ENCODE assay signal across 17 cellular contexts in genomic region chr13:97951376-97951775, GRCh38. TPM values are rescaled to one million over a fixed set of nuclear protein-coding genes. Genes with fewer than 3 reads are reported as not detected.
DNase-seq lines count a peak whose midpoint lies in the region; ATAC-seq and TF ChIP-seq lines count a peak whose summit lies in the region.
"Had no signal": no experiment of that assay in that cellular context is flagged by ENCODE, and none has a peak within 500 bp of the region (broad histone marks: within the 10 kb centered on the region; RNA-seq: fewer than 3 reads in every experiment).

No MANE protein-coding gene starts in this region.

- ATAC-seq in Right ventricle myocardium superior (ENCODE audit: poor library complexity): no peak
- ATAC-seq: CD8-positive, alpha-beta T cell; GM12878 had no signal

- H3K9me3 ChIP-seq in DOHH2 (ENCODE audit: control insufficient read depth, insufficient read depth, low read length) (no peaks in the 10 kb centered on the region; the same call in 1 of the 2 replicates), OCI-LY7 (ENCODE audit: low read length) (no peaks in the 10 kb centered on the region), vagina (no peaks in the 10 kb centered on the region)

- peak overlapping the region; percentile 51 for H3K4me2 ChIP-seq in DOHH2 (ENCODE audit: low read length)
- H3K4me2 ChIP-seq in OCI-LY7 (ENCODE audit: low read length): no peak overlapping the region
- H3K4me2 ChIP-seq: BLaER1 treated with 17β-estradiol and CSF1 and Interleukin-3, amounts not matched to agents 10 nM and 100 nM had no signal

- intact Hi-C loops in OCI-LY7 (cut with micrococcal nuclease; ENCODE audit: unreplicated experiment) (loop anchor here (10.0 kb wide), 1 partner anchor 517 kb away; the partner anchor contains the start of gene RAP2A), vagina (cut with DNase I) (no loop called here), Right ventricle myocardium superior (cut with DNase I) (no loop called here)

- no peak for DNase-seq in OCI-LY7 (ENCODE audit: low spot score)
- DNase-seq in NK-92 treated with Interleukin-12 subunit alpha and Interleukin-12 subunit beta, amount 100 ng/mL, for 24 hours (lab: John Stamatoyannopoulos, UW): no peak
- no peak for DNase-seq in vagina (ENCODE audit: extremely low spot score in 2 of 2)
- DNase-seq in Right ventricle myocardium superior: no peak
- DNase-seq: 8988T; AML-193; Caco-2; Calu3; CD4-positive, alpha-beta T cell; CD8-positive, alpha-beta T cell; DMS79 treated with DMSO at 0.1 percent for 48 hours; EL; GDM1 had no signal

- H3K4me1 ChIP-seq in DOHH2 (ENCODE audit: control insufficient read depth, low read length) (peaks cover 56% of the 10 kb centered on the region), OCI-LY7 (ENCODE audit: insufficient read depth, low read length, poor library complexity, severe bottlenecking) (peaks cover 46% of the 10 kb centered on the region), vagina (no peaks in the 10 kb centered on the region)
- H3K4me1 ChIP-seq: Caco-2 had no signal

- BruUV-seq in OCI-LY7 (replicated peaks; lab: Mats Ljungman, UMichigan): no TSS peak

- H3K79me2 ChIP-seq in DOHH2 (ENCODE audit: control insufficient read depth, low read length) (no peaks in the 10 kb centered on the region), OCI-LY7 (ENCODE audit: insufficient read depth, low read depth, low read length) (no peaks in the 10 kb centered on the region)

- CTCF ChIA-PET in OCI-LY7 (lab: Charles Lee; ENCODE audit: unreplicated experiment): interaction anchor here (0.6 kb wide), 1 partner anchor 495 kb away, joined by 3 read pairs; no protein-coding TSS in a partner anchor

- H3K27ac ChIP-seq in DOHH2 (ENCODE audit: low read depth, low read length) (no peak overlapping the region), OCI-LY7 (ENCODE audit: low read depth, low read length, poor library complexity, severe bottlenecking) (peak overlapping the region; percentile 39), vagina (no peak overlapping the region)
- H3K27ac ChIP-seq: BLaER1 treated with 17β-estradiol and CSF1 and Interleukin-3, amounts not matched to agents 10 nM and 100 nM; C4-2B had no signal

- POLR2A ChIA-PET in OCI-LY7 (lab: Charles Lee): no interaction called here

- H3K9me2 ChIP-seq in DOHH2 (replicated peaks; ENCODE audit: control insufficient read depth, low read length) (no peaks in the 10 kb centered on the region), OCI-LY7 (ENCODE audit: insufficient read depth, low read length) (no peaks in the 10 kb centered on the region)

- H3K4me3 ChIP-seq in DOHH2 (ENCODE audit: low read length): no peak overlapping the region
- no peak overlapping the region for H3K4me3 ChIP-seq in OCI-LY7 (ENCODE audit: low read depth, low read length, poor library complexity, severe bottlenecking)
- H3K4me3 ChIP-seq in vagina: no peak overlapping the region
- H3K4me3 ChIP-seq: BLaER1 treated with 17β-estradiol and CSF1 and Interleukin-3, amounts not matched to agents 10 nM and 100 nM; GM12878 had no signal

- H3F3A ChIP-seq in DOHH2 (ENCODE audit: control insufficient read depth, insufficient read depth): 0 out of 2 replicates have a peak, but pooled peaks cover 2% of the 10 kb centered on the region

- H3K27me3 ChIP-seq in DOHH2 (ENCODE audit: control insufficient read depth, low read length) (no peaks in the 10 kb centered on the region), vagina (no peaks in the 10 kb centered on the region)
- H3K27me3 ChIP-seq: BLaER1 treated with 17β-estradiol and CSF1 and Interleukin-3, amounts not matched to agents 10 nM and 100 nM had no signal

- no peak for TF ChIP-seq CTCF in DOHH2 (IDR thresholded peaks at IDR 0.05; ENCODE audit: low read depth, low read length, poor library complexity, severe bottlenecking)
- TF ChIP-seq CTCF in OCI-LY7 (conservative IDR thresholded peaks at IDR 0.05; ENCODE audit: low read length): no peak
- no peak for TF ChIP-seq CTCF in vagina (IDR thresholded peaks at IDR 0.05)

- H4K20me1 ChIP-seq in DOHH2 (ENCODE audit: control insufficient read depth, insufficient read depth, low read depth, low read length) (no peaks in the 10 kb centered on the region), OCI-LY7 (ENCODE audit: insufficient read depth, low read length) (no peaks in the 10 kb centered on the region)
- H4K20me1 ChIP-seq: BLaER1 treated with 17β-estradiol and CSF1 and Interleukin-3, amounts not matched to agents 10 nM and 100 nM had no signal

- TF ChIP-seq POLR2A in vagina (IDR thresholded peaks at IDR 0.05): no peak

- 0 out of 2 replicates have a peak overlapping the region, but pooled peaks have one; percentile 31 for H2AFZ ChIP-seq in OCI-LY7 (ENCODE audit: low read length)

- H3K36me3 ChIP-seq in DOHH2 (ENCODE audit: control insufficient read depth, low read length): no peaks in the 10 kb centered on the region
- H3K36me3 ChIP-seq in OCI-LY7 (ENCODE audit: insufficient read depth, low read length): no peaks in the 10 kb centered on the region
- H3K36me3 ChIP-seq in vagina: no peaks in the 10 kb centered on the region
- H3K36me3 ChIP-seq: BLaER1 treated with 17β-estradiol and CSF1 and Interleukin-3, amounts not matched to agents 10 nM and 100 nM had no signal

RNA-seq across cellular contexts. Expression of gene IPO5, which starts 2.1 kb away (rescaled TPM):
- total RNA-seq in OCI-LY7 (2014; rRNA removed; shearing (Covaris generic)): 68.5 and 81.8 TPM in 2 replicates
- total RNA-seq in OCI-LY7 (2022) (112 and 116 TPM in 2 replicates), vagina (79.1 TPM), Right ventricle myocardium superior (86.5 TPM)
